In genomic region chr12:58521796-58522195, GRCh38 we compare ENCODE assay signal across 19 cellular contexts.
"Had no signal": no experiment of that assay in that cellular context is flagged by ENCODE, and none has a peak within 500 bp of the region (broad histone marks: within the 10 kb centered on the region; RNA-seq: fewer than 3 reads in every experiment).

No MANE protein-coding gene starts in this region.

- ATAC-seq: gastrocnemius medialis; heart right ventricle; left lobe of liver; mucosa of descending colon; naive thymus-derived CD8-positive, alpha-beta T cell had no signal

- H3K27ac Mint-ChIP-seq: dendritic cell treated with granulocyte-macrophage colony-stimulating factor and Interleukin-4, amounts not matched to agents 40 ng/mL and 50 ng/mL, for 4 days; naive thymus-derived CD8-positive, alpha-beta T cell; type B pancreatic cell had no signal

- DNase-seq: erythroblast; gastrocnemius medialis; heart right ventricle; hypothalamus; islet precursor cell; mammary epithelial cell; mucosa of descending colon; naive thymus-derived CD8-positive, alpha-beta T cell; ovary; sigmoid colon; small intestine; stimulated activated CD4-positive, alpha-beta T cell treated with anti-CD3 and anti-CD28 coated beads, Interleukin-12 subunit alpha, Interleukin-12 subunit beta, amount 100 ng/mL, for 4 hours; stimulated activated naive CD4-positive, alpha-beta T cell; thyroid gland had no signal

- H3K4me3 Mint-ChIP-seq: dendritic cell treated with granulocyte-macrophage colony-stimulating factor and Interleukin-4, amounts not matched to agents 40 ng/mL and 50 ng/mL, for 4 days; naive thymus-derived CD8-positive, alpha-beta T cell; type B pancreatic cell had no signal

- H3K4me3 ChIP-seq: gastrocnemius medialis, heart right ventricle, mucosa of descending colon, ovary, right atrium auricular region, sigmoid colon, suprapubic skin, thyroid gland had no signal

- H3K27me3 ChIP-seq: gastrocnemius medialis, heart right ventricle, ovary, right atrium auricular region, sigmoid colon, suprapubic skin, thyroid gland had no signal

- H3K4me1 Mint-ChIP-seq: naive thymus-derived CD8-positive, alpha-beta T cell had no signal

- H3K9me3 ChIP-seq: gastrocnemius medialis, ovary, thyroid gland had no signal

- H3K27ac ChIP-seq: gastrocnemius medialis, heart right ventricle, ovary, right atrium auricular region, sigmoid colon, suprapubic skin, thyroid gland had no signal

- H3K4me1 ChIP-seq: gastrocnemius medialis, heart right ventricle, right atrium auricular region, sigmoid colon, suprapubic skin, thyroid gland had no signal

- H3K27me3 Mint-ChIP-seq: dendritic cell treated with granulocyte-macrophage colony-stimulating factor and Interleukin-4, amounts not matched to agents 40 ng/mL and 50 ng/mL, for 4 days had no signal

- H3K36me3 ChIP-seq: gastrocnemius medialis, heart right ventricle, ovary, right atrium auricular region, sigmoid colon, suprapubic skin, thyroid gland had no signal
